ENCODE assay signal across 8 cellular contexts in genomic region chr14:88793259-88793625, GRCh38. TPM values are rescaled to one million over a fixed set of nuclear protein-coding genes. Genes with fewer than 3 reads are reported as not detected.
A peak's percentile ranks its signal among the peaks of the same experiment; 100 is the strongest.
DNase-seq lines count a peak whose midpoint lies in the region; ATAC-seq, FAIRE-seq and TF ChIP-seq lines count a peak whose summit lies in the region.

No MANE protein-coding gene starts in this region.

- ATAC-seq in HG02840 (IDR thresholded peaks at IDR 0.05; ENCODE audit: low FRiP score, unreplicated experiment) (no peak), HG03095 (IDR thresholded peaks at IDR 0.05; ENCODE audit: unreplicated experiment) (no peak)

- H3K27me3 ChIP-seq in astrocyte (ENCODE audit: insufficient read depth, low read length) (peaks cover 23% of the 10 kb centered on the region), layer of hippocampus (ENCODE audit: control insufficient read depth, insufficient read depth, low read length) (no peaks in the 10 kb centered on the region), subcutaneous abdominal adipose tissue (ENCODE audit: control insufficient read depth in 5 of 5, insufficient read depth in 4 of 5, low read length in 5 of 5) (no peaks in the 10 kb centered on the region)

- H3K27ac ChIP-seq in astrocyte (ENCODE audit: low read depth, low read length) = no peak overlapping the region
- peak overlapping the region; percentile 46 for H3K27ac ChIP-seq in layer of hippocampus (ENCODE audit: low read depth, low read length)
- H3K27ac ChIP-seq in subcutaneous abdominal adipose tissue (ENCODE audit: low read depth, low read length) = no peak overlapping the region

- peak overlapping the region; percentile 67 for H3K4me3 ChIP-seq in Jurkat, Clone E6-1 (ENCODE audit: low read length)
- peak overlapping the region; percentile 64 for H3K4me3 ChIP-seq in astrocyte (ENCODE audit: insufficient read depth, low read depth, low read length)
- peak overlapping the region; percentile 62 to 84 (median 76) for H3K4me3 ChIP-seq in subcutaneous abdominal adipose tissue (ENCODE audit: low read depth in 1 of 5, low read length in 5 of 5)

- H3K4me1 ChIP-seq in astrocyte (ENCODE audit: insufficient read depth, low read length) (peaks cover 5% of the 10 kb centered on the region), subcutaneous abdominal adipose tissue (ENCODE audit: control insufficient read depth in 5 of 5, insufficient read depth in 5 of 5, low read length in 5 of 5) (peaks cover 0 to 15% (median 13%) of the 10 kb centered on the region in 5 donors)

- no peak for FAIRE-seq in astrocyte (lab: Jason Lieb, UNC)

- H3K9ac ChIP-seq in astrocyte (ENCODE audit: low read length) (peak overlapping the region; percentile 59), subcutaneous abdominal adipose tissue (ENCODE audit: low read length in 5 of 5) (peak overlapping the region in 3 of 5 donors; percentile 31 to 84 (median 59))

- no peaks in the 10 kb centered on the region for H3K4me1 Mint-ChIP-seq in astrocyte (ENCODE audit: low read depth, unreplicated experiment)

- TF ChIP-seq CTCF in astrocyte (IDR thresholded peaks at IDR 0.05; ENCODE audit: insufficient read depth, low read depth, low read length) = no peak

- H3K79me2 ChIP-seq in astrocyte (ENCODE audit: insufficient read depth, low read length) = no peaks in the 10 kb centered on the region

- peak overlapping the region; percentile 88 for H3K4me2 ChIP-seq in astrocyte (ENCODE audit: low read length)

- peak overlapping the region; percentile 98 for H2AFZ ChIP-seq in astrocyte (ENCODE audit: low read depth, low read length)

- H3K36me3 Mint-ChIP-seq in astrocyte (ENCODE audit: low read depth, unreplicated experiment) = no peaks in the 10 kb centered on the region

- no peaks in the 10 kb centered on the region for H4K20me1 ChIP-seq in astrocyte (ENCODE audit: insufficient read depth, low read length)

- H3K27ac Mint-ChIP-seq in astrocyte (ENCODE audit: unreplicated experiment) = no peak overlapping the region

- peak overlapping the region; percentile 82 for H3K4me3 Mint-ChIP-seq in astrocyte (ENCODE audit: unreplicated experiment)

- H3K36me3 ChIP-seq in astrocyte (ENCODE audit: insufficient read depth, low read length) (no peaks in the 10 kb centered on the region), subcutaneous abdominal adipose tissue (ENCODE audit: control insufficient read depth in 5 of 5, insufficient read depth in 5 of 5, low read length in 5 of 5) (no peaks in the 10 kb centered on the region)

- peaks cover 39% of the 10 kb centered on the region for H3K27me3 Mint-ChIP-seq in astrocyte (ENCODE audit: low read depth, unreplicated experiment)

- no peaks in the 10 kb centered on the region for H3K9me3 Mint-ChIP-seq in astrocyte (ENCODE audit: unreplicated experiment)

- H3K9me3 ChIP-seq in astrocyte (ENCODE audit: insufficient read depth, low read depth, low read length) = no peaks in the 10 kb centered on the region
- no peaks in the 10 kb centered on the region for H3K9me3 ChIP-seq in subcutaneous abdominal adipose tissue (ENCODE audit: control insufficient read depth in 5 of 5, low read length in 5 of 5)

- no peak for DNase-seq in Jurkat, Clone E6-1 (ENCODE audit: low read depth, low spot score)
- DNase-seq in astrocyte (ENCODE audit: low read depth) (no peak), NCI-H2029 treated with DMSO at 0.1 percent for 48 hours (lab: John Stamatoyannopoulos, UW) (no peak), DMS79 treated with DMSO at 0.1 percent for 48 hours (lab: John Stamatoyannopoulos, UW) (no peak)

RNA-seq across cellular contexts. Expression of gene EML5, which starts 0.5 kb away (rescaled TPM):
- 3.3 TPM for polyA plus RNA-seq in Jurkat, Clone E6-1 (2012; ENCODE audit: insufficient read depth, insufficient read length)
- total RNA-seq in astrocyte = 0.05 and 0.07 TPM in 2 replicates

RNA-seq across cellular contexts. Expression of gene TTC8, which starts 31.2 kb away (rescaled TPM):
- 5.8 TPM for polyA plus RNA-seq in Jurkat, Clone E6-1 (2012; ENCODE audit: insufficient read depth, insufficient read length)
- 23.7 and 26.6 TPM in 2 replicates for total RNA-seq in astrocyte
